Comparison of ENCODE assay signal across 8 cellular contexts in genomic region chr10:73772280-73773151, GRCh38. TPM values are rescaled to one million over a fixed set of nuclear protein-coding genes. Genes with fewer than 3 reads are reported as not detected.
DNase-seq lines count a peak whose midpoint lies in the region; ATAC-seq and TF ChIP-seq lines count a peak whose summit lies in the region.

No MANE protein-coding gene starts in this region.

- peak overlapping the region; percentile 71 to 99 (median 83) for H3K4me3 ChIP-seq in heart right ventricle
- peak overlapping the region; percentile 87 for H3K4me3 ChIP-seq in upper lobe of right lung

- H3K4me3 Mint-ChIP-seq in IgD-negative memory B cell = peak overlapping the region; percentile 90 to 99 (median 96)

- DNase-seq in ELR (ENCODE audit: low read depth) = peak; percentile 86
- peak; percentile 82 for DNase-seq in SW480 (ENCODE audit: low spot score)
- DNase-seq in heart right ventricle = peak; percentile 76 to 83
- DNase-seq in posterior vena cava (ENCODE audit: low spot score) = peak; percentile 95
- DNase-seq in upper lobe of right lung = peak; percentile 92

- H3K4me1 ChIP-seq in heart right ventricle (peaks cover 24 to 47% (median 42%) of the 10 kb centered on the region in 9 donors), upper lobe of right lung (peaks cover 30% of the 10 kb centered on the region)

- H3K27ac Mint-ChIP-seq in IgD-negative memory B cell = peak overlapping the region; percentile 96 to 98 (median 96)

- TF ChIP-seq CTCF in heart right ventricle (IDR thresholded peaks at IDR 0.05) (peak in 5 of 9 donors; percentile 20 to 43 (median 39)), upper lobe of right lung (IDR thresholded peaks at IDR 0.05) (no peak)

- no peaks in the 10 kb centered on the region for H3K9me3 Mint-ChIP-seq in IgD-negative memory B cell

- H3K36me3 ChIP-seq in heart right ventricle (peaks cover 0 to 81% (median 44%) of the 10 kb centered on the region in 9 donors), upper lobe of right lung (peaks cover 76% of the 10 kb centered on the region)

- peak overlapping the region; percentile 65 for H3K27ac ChIP-seq in adipose tissue (ENCODE audit: low read depth, low read length)
- H3K27ac ChIP-seq in heart right ventricle = peak overlapping the region; percentile 86 to 100 (median 98)
- H3K27ac ChIP-seq in upper lobe of right lung = peak overlapping the region; percentile 97

- H3K36me3 Mint-ChIP-seq in IgD-negative memory B cell = peaks cover 4% of the 10 kb centered on the region

- 0 to 1% (median 0%) methylated on average over 90 to 99 of the region's 101 CpGs for WGBS in adipose tissue, 3 donors
- 0% methylated on average over 93 to 101 of the region's 101 CpGs for WGBS in heart right ventricle, 2 donors

- no peaks in the 10 kb centered on the region for H3K27me3 Mint-ChIP-seq in IgD-negative memory B cell

- intact Hi-C loops in heart right ventricle (cut with DNase I) (loop anchor here in 1 of 10 donors (1.0 to 2.0 kb wide), 2 partner anchors 20 to 28 kb away; partner anchors contain the start of gene SEC24C), posterior vena cava (cut with DNase I) (no loop called here), upper lobe of right lung (cut with DNase I) (no loop called here)

- H3K9me3 ChIP-seq in heart right ventricle (no peaks in the 10 kb centered on the region), upper lobe of right lung (no peaks in the 10 kb centered on the region)

- peak; percentile 65 for ATAC-seq in GM21529 (IDR thresholded peaks at IDR 0.05; ENCODE audit: unreplicated experiment)
- peak; percentile 84 to 94 (median 90) for ATAC-seq in heart right ventricle
- ATAC-seq in upper lobe of right lung = peak; percentile 87

- H3K4me1 Mint-ChIP-seq in IgD-negative memory B cell = peaks cover 37 to 41% (median 38%) of the 10 kb centered on the region in 3 donors

- no peaks in the 10 kb centered on the region for H3K27me3 ChIP-seq in heart right ventricle
- no peaks in the 10 kb centered on the region for H3K27me3 ChIP-seq in upper lobe of right lung

RNA-seq across cellular contexts. Expression of gene CHCHD1, which starts 9.3 kb away (rescaled TPM):
- 54.4 TPM for polyA plus RNA-seq in IgD-negative memory B cell
- polyA plus RNA-seq in adipose tissue = 10 to 100 TPM; 24.0 to 53.3 (median 47.1) TPM
- 10 to 100 TPM; 18.6 to 31.4 (median 21.5) TPM for total RNA-seq in heart right ventricle
- 10 to 100 TPM; 48.2 to 82.1 TPM for polyA plus RNA-seq in heart right ventricle
- total RNA-seq in posterior vena cava = 10 to 100 TPM; 15.1 to 18.8 TPM
- total RNA-seq in upper lobe of right lung = 19.4 TPM

RNA-seq across cellular contexts. Expression of gene ZSWIM8, which starts 12.9 kb away (rescaled TPM):
- 15.2 TPM for polyA plus RNA-seq in IgD-negative memory B cell
- polyA plus RNA-seq in adipose tissue = 10 to 100 TPM; 47.1 to 86.5 (median 65.1) TPM
- total RNA-seq in heart right ventricle = 10 to 100 TPM; 35.2 to 72.5 (median 43.5) TPM
- 100 to 1,000 TPM in 1 of 2 donors, 10 to 100 TPM in 1; 64.1 to 139 TPM for polyA plus RNA-seq in heart right ventricle
- total RNA-seq in posterior vena cava = 10 to 100 TPM; 73.4 to 92.0 TPM
- total RNA-seq in upper lobe of right lung = 117 TPM

RNA-seq across cellular contexts. Expression of gene SEC24C, which starts 28.3 kb away (rescaled TPM):
- polyA plus RNA-seq in IgD-negative memory B cell = 31.8 TPM
- polyA plus RNA-seq in adipose tissue = 10 to 100 TPM; 22.1 to 34.1 (median 32.9) TPM
- 10 to 100 TPM; 44.5 to 59.7 (median 51.5) TPM for total RNA-seq in heart right ventricle
- polyA plus RNA-seq in heart right ventricle = 10 to 100 TPM; 33.4 to 34.6 TPM
- total RNA-seq in posterior vena cava = 10 to 100 TPM; 51.3 to 51.4 TPM
- total RNA-seq in upper lobe of right lung = 71.0 TPM

RNA-seq across cellular contexts. Expression of gene NDST2, which starts 38.9 kb away (rescaled TPM):
- polyA plus RNA-seq in IgD-negative memory B cell = 21.4 TPM
- polyA plus RNA-seq in adipose tissue = 10 to 100 TPM in 1 of 3 donors, 1 to 10 TPM in 2; 7.8 to 22.6 (median 8.3) TPM
- 10 to 100 TPM in 8 of 10 donors, 1 to 10 TPM in 2; 8.3 to 15.7 (median 11.5) TPM for total RNA-seq in heart right ventricle
- 10 to 100 TPM in 1 of 2 donors, 1 to 10 TPM in 1; 7.2 to 12.9 TPM for polyA plus RNA-seq in heart right ventricle
- 10 to 100 TPM; 23.4 to 24.4 TPM for total RNA-seq in posterior vena cava
- total RNA-seq in upper lobe of right lung = 35.0 TPM

Comparison
In these comparisons a context has a peak if more than half of its experiments do, and no peak if none do; other contexts are left out.
1. Peak in every context shown above with its lines: DNase-seq, ATAC-seq, H3K4me3 ChIP-seq and H3K27ac ChIP-seq.